In the genomic region with DNA sequence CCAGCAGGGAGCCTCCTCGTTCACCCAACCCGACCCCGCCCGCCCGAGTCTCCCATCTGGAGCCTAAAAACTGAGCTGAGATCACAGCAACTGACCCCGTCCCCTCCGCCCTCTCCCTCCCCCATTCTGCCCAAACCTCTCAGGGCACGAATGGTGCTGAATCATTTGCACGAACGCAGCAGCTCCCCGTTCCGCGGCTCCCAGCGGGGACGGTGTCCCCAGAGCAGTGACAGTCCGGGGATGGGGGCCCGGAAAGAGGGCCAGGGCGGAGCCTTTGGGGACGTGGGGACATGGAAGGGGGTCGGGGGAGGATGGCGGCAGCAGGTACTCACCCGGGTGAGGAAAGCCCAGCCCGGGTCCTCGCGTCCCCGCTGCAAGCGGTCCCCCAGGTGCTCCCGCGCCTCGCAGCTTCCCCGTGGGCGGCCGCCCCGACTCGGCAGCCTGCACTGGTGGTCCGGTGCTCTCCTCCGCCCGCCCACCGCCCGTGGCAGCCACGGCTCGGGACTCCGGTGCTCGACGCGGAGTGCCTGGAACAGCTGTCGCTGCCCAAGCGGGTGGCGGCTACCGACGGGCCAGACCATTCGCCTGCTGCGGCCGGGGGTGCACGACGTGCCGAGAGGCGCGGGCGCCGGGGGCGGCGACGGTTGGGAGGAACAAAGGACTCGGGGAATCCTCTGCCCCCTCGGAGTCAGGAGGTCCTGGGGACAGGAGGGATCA, we compare ENCODE assay signal across 8 cellular contexts. TPM values are rescaled to one million over a fixed set of nuclear protein-coding genes. Genes with fewer than 3 reads are reported as not detected.
DNase-seq lines count a peak whose midpoint lies in the region; ATAC-seq, FAIRE-seq and TF ChIP-seq lines count a peak whose summit lies in the region.

A gene with protein sequence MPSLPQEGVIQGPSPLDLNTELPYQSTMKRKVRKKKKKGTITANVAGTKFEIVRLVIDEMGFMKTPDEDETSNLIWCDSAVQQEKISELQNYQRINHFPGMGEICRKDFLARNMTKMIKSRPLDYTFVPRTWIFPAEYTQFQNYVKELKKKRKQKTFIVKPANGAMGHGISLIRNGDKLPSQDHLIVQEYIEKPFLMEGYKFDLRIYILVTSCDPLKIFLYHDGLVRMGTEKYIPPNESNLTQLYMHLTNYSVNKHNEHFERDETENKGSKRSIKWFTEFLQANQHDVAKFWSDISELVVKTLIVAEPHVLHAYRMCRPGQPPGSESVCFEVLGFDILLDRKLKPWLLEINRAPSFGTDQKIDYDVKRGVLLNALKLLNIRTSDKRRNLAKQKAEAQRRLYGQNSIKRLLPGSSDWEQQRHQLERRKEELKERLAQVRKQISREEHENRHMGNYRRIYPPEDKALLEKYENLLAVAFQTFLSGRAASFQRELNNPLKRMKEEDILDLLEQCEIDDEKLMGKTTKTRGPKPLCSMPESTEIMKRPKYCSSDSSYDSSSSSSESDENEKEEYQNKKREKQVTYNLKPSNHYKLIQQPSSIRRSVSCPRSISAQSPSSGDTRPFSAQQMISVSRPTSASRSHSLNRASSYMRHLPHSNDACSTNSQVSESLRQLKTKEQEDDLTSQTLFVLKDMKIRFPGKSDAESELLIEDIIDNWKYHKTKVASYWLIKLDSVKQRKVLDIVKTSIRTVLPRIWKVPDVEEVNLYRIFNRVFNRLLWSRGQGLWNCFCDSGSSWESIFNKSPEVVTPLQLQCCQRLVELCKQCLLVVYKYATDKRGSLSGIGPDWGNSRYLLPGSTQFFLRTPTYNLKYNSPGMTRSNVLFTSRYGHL (minus strand): TSS at position 534 of the 717 bp plus-strand sequence. CDS start 46,921 bp downstream, outside the sequence.

- peak; percentile 48 for TF ChIP-seq POLR2A in prostate gland (IDR thresholded peaks at IDR 0.05)

- DNase-seq in H7, result peak; percentile 90
- peak; percentile 71 for DNase-seq in activated naive CD8-positive, alpha-beta T cell treated with anti-CD3 and anti-CD28 coated beads, Interleukin-2, amount 50 U/mL, for 24 hours
- DNase-seq in left ventricle myocardium superior, result peak; percentile 86
- DNase-seq in prostate gland (ENCODE audit: low spot score), result peak; percentile 72
- peak; percentile 46 for DNase-seq in urothelium cell line (ENCODE audit: low spot score)

- peak within 1 kb of the TSS; percentile 76 to 78 for H3K27ac ChIP-seq in prostate gland

- peak within 1 kb of the TSS; percentile 77 for H3K4me3 Mint-ChIP-seq in activated naive CD8-positive, alpha-beta T cell treated with anti-CD3 and anti-CD28 coated beads, Interleukin-2, amount 50 U/mL, for 24 hours

- no peaks in the 10 kb centered on the region for H3K36me3 Mint-ChIP-seq in activated naive CD8-positive, alpha-beta T cell treated with anti-CD3 and anti-CD28 coated beads, Interleukin-2, amount 50 U/mL, for 24 hours (ENCODE audit: low read depth)

- H3K27me3 ChIP-seq in H7 (ENCODE audit: control insufficient read depth, insufficient read depth, low read length) (peaks cover 48% of the 10 kb centered on the region), Loucy (ENCODE audit: insufficient read depth, low read length, poor library complexity, severe bottlenecking) (no peaks in the 10 kb centered on the region), prostate gland (replicated peaks; ENCODE audit: insufficient read depth) (no peaks in the 10 kb centered on the region)

- H3K4me3 ChIP-seq in H7 (ENCODE audit: insufficient read depth, low read depth, low read length), result peak within 1 kb of the TSS; percentile 90
- no peak within 1 kb of the TSS for H3K4me3 ChIP-seq in Loucy (ENCODE audit: low read length, poor library complexity, severe bottlenecking)
- H3K4me3 ChIP-seq in prostate gland, result peak within 1 kb of the TSS; percentile 72 to 83

- H3K9me3 Mint-ChIP-seq in activated naive CD8-positive, alpha-beta T cell treated with anti-CD3 and anti-CD28 coated beads, Interleukin-2, amount 50 U/mL, for 24 hours, result no peaks in the 10 kb centered on the region

- WGBS in prostate gland, result under 1% methylated on average over 64 of the region's 66 CpGs

- no peak for FAIRE-seq in urothelium cell line (lab: Jason Lieb, UNC)

- no peak for TF ChIP-seq CTCF in Loucy (conservative IDR thresholded peaks at IDR 0.05; ENCODE audit: low read length)
- TF ChIP-seq CTCF in prostate gland (IDR thresholded peaks at IDR 0.05), result peak in 1 of 4 experiments; percentile 17

- peaks cover 58% of the 10 kb centered on the region for H3K27me3 Mint-ChIP-seq in activated naive CD8-positive, alpha-beta T cell treated with anti-CD3 and anti-CD28 coated beads, Interleukin-2, amount 50 U/mL, for 24 hours

- intact Hi-C loops in left ventricle myocardium superior (cut with micrococcal nuclease), result no loop called here
- intact Hi-C loops in prostate gland (cut with DNase I), result loop anchor here (5.0 to 10.0 kb wide), 2 partner anchors 76 to 124 kb away; no protein-coding TSS in a partner anchor

- no peaks in the 10 kb centered on the region for H3F3A ChIP-seq in Loucy (ENCODE audit: low read depth)

- H3K9me3 ChIP-seq in ES-I3 (ENCODE audit: control insufficient read depth, insufficient read depth, low read length) (no peaks in the 10 kb centered on the region), Loucy (ENCODE audit: insufficient read depth, low read depth, low read length) (no peaks in the 10 kb centered on the region), prostate gland (no peaks in the 10 kb centered on the region)

- H4K20me1 ChIP-seq in Loucy (ENCODE audit: insufficient read depth, low read length, poor library complexity, severe bottlenecking), result no peaks in the 10 kb centered on the region

- H3K4me2 ChIP-seq in Loucy (ENCODE audit: low read depth, low read length, poor library complexity, severe bottlenecking), result no peak within 1 kb of the TSS

- peak; percentile 82 for ATAC-seq in SK-N-SH treated with all-trans-retinoic acid at 6 μM for 48 hours
- ATAC-seq in activated naive CD8-positive, alpha-beta T cell treated with anti-CD3 and anti-CD28 coated beads, Interleukin-2, amount 50 U/mL, for 24 hours, result peak; percentile 83
- ATAC-seq in left ventricle myocardium superior, result peak; percentile 98

- H3K9me2 ChIP-seq in Loucy (replicated peaks; ENCODE audit: low read depth, low read length), result no peaks in the 10 kb centered on the region

- peak within 1 kb of the TSS; percentile 18 for H3K27ac Mint-ChIP-seq in activated naive CD8-positive, alpha-beta T cell treated with anti-CD3 and anti-CD28 coated beads, Interleukin-2, amount 50 U/mL, for 24 hours

- H3K4me1 ChIP-seq in ES-I3 (ENCODE audit: insufficient read depth, low read length) (no peaks in the 10 kb centered on the region), Loucy (ENCODE audit: insufficient read depth, low read length, poor library complexity, severe bottlenecking) (peaks cover 9% of the 10 kb centered on the region), prostate gland (replicated peaks) (no peaks in the 10 kb centered on the region)

- H3K36me3 ChIP-seq in ES-I3 (ENCODE audit: insufficient read depth, low read length), result no peaks in the 10 kb centered on the region
- no peaks in the 10 kb centered on the region for H3K36me3 ChIP-seq in H7 (replicated peaks; ENCODE audit: control insufficient read depth, insufficient read depth, low read length)
- no peaks in the 10 kb centered on the region for H3K36me3 ChIP-seq in Loucy (ENCODE audit: insufficient read depth, low read length)
- no peaks in the 10 kb centered on the region for H3K36me3 ChIP-seq in prostate gland

- H3K4me1 Mint-ChIP-seq in activated naive CD8-positive, alpha-beta T cell treated with anti-CD3 and anti-CD28 coated beads, Interleukin-2, amount 50 U/mL, for 24 hours, result peaks cover 10% of the 10 kb centered on the region

- H3K79me2 ChIP-seq in Loucy (ENCODE audit: insufficient read depth, low read length), result no peaks in the 10 kb centered on the region

- H2AFZ ChIP-seq in Loucy (ENCODE audit: low read length), result peak within 1 kb of the TSS; percentile 7; the same call in 1 of the 2 replicates

- H3K9ac ChIP-seq in ES-I3 (ENCODE audit: low read depth, low read length), result peak within 1 kb of the TSS; percentile 87
- H3K9ac ChIP-seq in Loucy (ENCODE audit: low read depth, low read length, poor library complexity, severe bottlenecking), result no peak within 1 kb of the TSS

TF ChIP-seq in SK-N-SH treated with all-trans-retinoic acid at 6 μM for 48 hours, 23 proteins besides CTCF, POLR2A, EP300 and RAD21:
- TF ChIP-seq ZFP30 (CRISPR knock-in tag; IDR thresholded peaks at IDR 0.05) (no peak), ZFP3 (CRISPR knock-in tag; IDR thresholded peaks at IDR 0.05) (0 out of 2 replicates have a peak, but pooled peaks have one; percentile 60), ZNF565 (CRISPR knock-in tag; conservative IDR thresholded peaks at IDR 0.05; ENCODE audit: low read depth) (no peak), ZNF70 (CRISPR knock-in tag; IDR thresholded peaks at IDR 0.05) (no peak)

RNA-seq across cellular contexts. Expression of the gene that starts here (rescaled TPM):
- total RNA-seq in H7 (2014; rRNA removed; shearing (Covaris generic)), result 3.1 and 3.7 TPM in 2 replicates
- total RNA-seq in left ventricle myocardium superior, result 3.3 TPM
- 10 to 100 TPM; 24.7 to 26.6 TPM for total RNA-seq in prostate gland
